In genomic region chr12:110281549-110282342, GRCh38 we compare ENCODE assay signal across 8 cellular contexts. TPM values are rescaled to one million over a fixed set of nuclear protein-coding genes. Genes with fewer than 3 reads are reported as not detected.
DNase-seq lines count a peak whose midpoint lies in the region; ATAC-seq and TF ChIP-seq lines count a peak whose summit lies in the region.

No MANE protein-coding gene starts in this region.

- peaks cover 50% of the 10 kb centered on the region for H3K4me1 Mint-ChIP-seq in HFFc6 (ENCODE audit: low read depth)
- peaks cover 46% of the 10 kb centered on the region for H3K4me1 Mint-ChIP-seq in dendritic cell treated with granulocyte-macrophage colony-stimulating factor and Interleukin-4, amounts not matched to agents 40 ng/mL and 50 ng/mL, for 4 days (ENCODE audit: low read depth)

- H3K36me3 Mint-ChIP-seq in HFFc6 (ENCODE audit: low read depth), result peaks cover 48% of the 10 kb centered on the region
- peaks cover 56% of the 10 kb centered on the region for H3K36me3 Mint-ChIP-seq in dendritic cell treated with granulocyte-macrophage colony-stimulating factor and Interleukin-4, amounts not matched to agents 40 ng/mL and 50 ng/mL, for 4 days (ENCODE audit: low read depth)

- ATAC-seq in lung (ENCODE audit: insufficient read depth, low FRiP score), result peak; percentile 60

- TF ChIP-seq POLR2A in NB4 (IDR thresholded peaks at IDR 0.05; ENCODE audit: extremely low read depth, insufficient read length), result peak; percentile 19

- H3K27me3 ChIP-seq in lung (ENCODE audit: control insufficient read depth, insufficient read depth), result no peaks in the 10 kb centered on the region

- no peaks in the 10 kb centered on the region for H3K9me3 Mint-ChIP-seq in HFFc6
- H3K9me3 Mint-ChIP-seq in dendritic cell treated with granulocyte-macrophage colony-stimulating factor and Interleukin-4, amounts not matched to agents 40 ng/mL and 50 ng/mL, for 4 days, result no peaks in the 10 kb centered on the region

- intact Hi-C loops in dendritic cell treated with granulocyte-macrophage colony-stimulating factor and Interleukin-4, amounts not matched to agents 40 ng/mL and 50 ng/mL, for 4 days (cut with micrococcal nuclease), result loop anchor here (2.0 to 10.0 kb wide), 3 partner anchors 25 to 177 kb away; no protein-coding TSS in a partner anchor

- WGBS in lung, 2 donors, result 0% methylated on average over 51 to 83 of the region's 83 CpGs

- no peaks in the 10 kb centered on the region; the same call in 1 of the 2 replicates for H3K27me3 Mint-ChIP-seq in HFFc6 (ENCODE audit: insufficient read depth)
- peaks cover 10% of the 10 kb centered on the region for H3K27me3 Mint-ChIP-seq in dendritic cell treated with granulocyte-macrophage colony-stimulating factor and Interleukin-4, amounts not matched to agents 40 ng/mL and 50 ng/mL, for 4 days

- peaks cover 0 to 1% of the 10 kb centered on the region in 2 donors for H3K4me1 ChIP-seq in lung (ENCODE audit: control insufficient read depth in 2 of 2, insufficient read depth in 2 of 2, low read length in 2 of 2)

- no peaks in the 10 kb centered on the region for H3K9me3 ChIP-seq in lung (ENCODE audit: control insufficient read depth in 2 of 2, insufficient read depth in 1 of 2, low read length in 1 of 2)

- H3K27ac Mint-ChIP-seq in HFFc6, result peak overlapping the region; percentile 90
- H3K27ac Mint-ChIP-seq in dendritic cell treated with granulocyte-macrophage colony-stimulating factor and Interleukin-4, amounts not matched to agents 40 ng/mL and 50 ng/mL, for 4 days, result peak overlapping the region; percentile 95

- DNase-seq in NCI-H2029 (lab: John Stamatoyannopoulos, UW) (peak; percentile 40), NCI-H2029 treated with DMSO at 0.1 percent for 48 hours (lab: John Stamatoyannopoulos, UW) (no peak), HFFc6 (peak; percentile 34), NB4 (ENCODE audit: low read depth) (peak; percentile 87), lung (ENCODE audit: low spot score) (peak; percentile 43)
- peak; percentile 30 for DNase-seq in activated CD4-positive, alpha-beta T cell treated with anti-CD3 and anti-CD28 coated beads, Interleukin-2, amount 50 U/mL, for 1 hour
- DNase-seq in stimulated activated CD8-positive, alpha-beta memory T cell treated with anti-CD3 and anti-CD28 coated beads, Interleukin-12 subunit alpha, Interleukin-12 subunit beta, amount 100 ng/mL, for 1 hour (ENCODE audit: low read depth), result peak; percentile 21

- peaks cover 0 to 2% of the 10 kb centered on the region in 2 donors for H3K36me3 ChIP-seq in lung (ENCODE audit: control insufficient read depth in 2 of 2, insufficient read depth in 2 of 2, low read length in 2 of 2)

- peak overlapping the region; percentile 98 to 100 for H3K27ac ChIP-seq in lung (ENCODE audit: low read depth in 1 of 2, low read length in 1 of 2)

- H3K4me3 ChIP-seq in NB4 (ENCODE audit: low read depth, low read length) (peak overlapping the region; percentile 79), lung (peak overlapping the region; percentile 85)

- H3K4me3 Mint-ChIP-seq in HFFc6, result peak overlapping the region; percentile 97
- H3K4me3 Mint-ChIP-seq in dendritic cell treated with granulocyte-macrophage colony-stimulating factor and Interleukin-4, amounts not matched to agents 40 ng/mL and 50 ng/mL, for 4 days, result peak overlapping the region; percentile 92

- TF ChIP-seq CTCF in HFFc6 (IDR thresholded peaks at IDR 0.05) (no peak), NB4 (IDR thresholded peaks at IDR 0.05; ENCODE audit: low read depth, low read length) (no peak), lung (IDR thresholded peaks at IDR 0.05; ENCODE audit: control extremely low read depth, extremely low read depth) (no peak)

RNA-seq across cellular contexts. Expression of gene ATP2A2, which starts 0.7 kb away (rescaled TPM):
- total RNA-seq in HFFc6 (2021; fragmentation: NEBNext Ultra II Directional; extraction: Animal tissue kit (Norgen Biotek cat#: 25700)), result 100 to 1,000 TPM; 254 to 286 (median 267) TPM
- total RNA-seq in lung, result 100 to 1,000 TPM; 162 to 240 TPM
- 100 to 1,000 TPM in 1 of 2 donors, 10 to 100 TPM in 1; 34.1 to 110 TPM for polyA plus RNA-seq in lung
